ENCODE assay signal across 8 cellular contexts in the genomic region with DNA sequence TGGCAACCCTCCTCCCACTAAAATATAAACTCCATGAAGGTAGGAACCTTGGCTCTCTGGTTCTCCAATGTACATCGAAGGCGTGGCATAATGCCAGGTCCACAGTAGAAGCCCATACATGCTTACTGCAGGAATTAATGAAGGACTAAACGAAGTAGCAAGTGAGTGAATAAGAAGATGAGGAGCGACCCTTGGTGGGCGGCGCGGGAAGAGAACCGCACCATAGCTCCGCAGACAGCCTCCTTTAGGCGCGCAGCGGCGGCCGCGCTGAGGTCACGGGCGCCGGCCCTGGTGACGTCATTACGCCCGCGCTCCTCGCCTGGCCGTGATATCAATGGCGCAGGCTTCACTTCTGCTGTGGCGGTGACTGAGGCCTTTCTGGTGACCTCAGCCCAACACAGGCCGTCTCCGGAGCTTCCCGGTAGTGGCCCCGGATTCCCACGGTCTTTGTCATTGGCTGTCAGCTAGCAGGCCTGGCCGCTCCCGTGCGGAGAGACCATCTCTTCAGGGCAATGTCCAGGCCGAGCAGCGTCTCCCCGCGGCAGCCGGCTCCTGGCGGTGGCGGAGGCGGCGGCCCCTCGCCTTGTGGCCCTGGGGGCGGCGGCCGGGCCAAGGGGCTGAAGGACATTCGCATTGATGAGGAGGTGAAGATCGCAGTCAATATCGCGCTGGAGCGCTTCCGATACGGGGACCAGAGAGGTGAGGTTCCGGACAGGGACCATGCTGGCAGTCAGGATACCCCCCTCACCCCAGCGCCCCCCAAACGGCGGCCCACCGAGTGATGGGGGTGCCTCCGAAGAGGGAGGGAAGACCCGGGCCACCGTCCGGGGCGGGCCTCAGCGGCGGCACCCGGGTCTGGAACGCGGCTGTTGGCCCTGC. TPM values are rescaled to one million over a fixed set of nuclear protein-coding genes. Genes with fewer than 3 reads are reported as not detected.
DNase-seq lines count a peak whose midpoint lies in the region; ATAC-seq and TF ChIP-seq lines count a peak whose summit lies in the region.

A gene (plus strand): TSS at position 311 of the 879 bp plus-strand sequence. CDS start 202 bp downstream, at position 513.

- H3K27me3 ChIP-seq in CD4-positive, alpha-beta T cell (ENCODE audit: control insufficient read depth, insufficient read depth, low read length) = peaks cover 10% of the 10 kb centered on the region
- H3K27me3 ChIP-seq in lower lobe of right lung (ENCODE audit: low read depth) = no peaks in the 10 kb centered on the region

- DNase-seq in CD4-positive, alpha-beta T cell = peak; percentile 76 to 90 (median 82)
- DNase-seq in NCI-H82 (lab: John Stamatoyannopoulos, UW) (peak; percentile 90), ecto neural progenitor cell (ENCODE audit: low spot score) (peak; percentile 92), lower lobe of right lung (peak; percentile 92)
- DNase-seq in activated CD8-positive, alpha-beta T cell treated with anti-CD3 and anti-CD28 coated beads for 36 hours = peak; percentile 92
- DNase-seq in stimulated activated CD4-positive, alpha-beta T cell treated with anti-CD3 and anti-CD28 coated beads, TNF-alpha, amount 100 ng/mL, for 4 hours (ENCODE audit: low read depth in 3 of 3) = peak; percentile 71 to 76 (median 73)

- H3K27ac Mint-ChIP-seq in CD4-positive, alpha-beta T cell = peak within 1 kb of the TSS; percentile 85
- peak within 1 kb of the TSS; percentile 93 for H3K27ac Mint-ChIP-seq in activated CD8-positive, alpha-beta T cell treated with anti-CD3 and anti-CD28 coated beads for 36 hours

- H3K36me3 Mint-ChIP-seq in CD4-positive, alpha-beta T cell (ENCODE audit: low read depth) = peaks cover 27% of the 10 kb centered on the region
- H3K36me3 Mint-ChIP-seq in activated CD8-positive, alpha-beta T cell treated with anti-CD3 and anti-CD28 coated beads for 36 hours (ENCODE audit: low read depth) = peaks cover 21% of the 10 kb centered on the region

- H3K36me3 ChIP-seq in lower lobe of right lung = no peaks in the 10 kb centered on the region

- H3K27ac ChIP-seq in CD4-positive, alpha-beta T cell (ENCODE audit: low read depth, low read length) = peak within 1 kb of the TSS; percentile 71
- H3K27ac ChIP-seq in lower lobe of right lung = peak within 1 kb of the TSS; percentile 92

- no peaks in the 10 kb centered on the region for H3K9me3 ChIP-seq in CD4-positive, alpha-beta T cell (ENCODE audit: control insufficient read depth, low read length)
- no peaks in the 10 kb centered on the region for H3K9me3 ChIP-seq in lower lobe of right lung

- peak within 1 kb of the TSS; percentile 78 for H3K4me3 ChIP-seq in lower lobe of right lung

- H3K4me3 Mint-ChIP-seq in CD4-positive, alpha-beta T cell = peak within 1 kb of the TSS; percentile 90
- H3K4me3 Mint-ChIP-seq in activated CD8-positive, alpha-beta T cell treated with anti-CD3 and anti-CD28 coated beads for 36 hours = peak within 1 kb of the TSS; percentile 93

- peaks cover 42% of the 10 kb centered on the region for H3K4me1 Mint-ChIP-seq in CD4-positive, alpha-beta T cell (ENCODE audit: low read depth)
- H3K4me1 Mint-ChIP-seq in activated CD8-positive, alpha-beta T cell treated with anti-CD3 and anti-CD28 coated beads for 36 hours (ENCODE audit: low read depth) = peaks cover 25% of the 10 kb centered on the region

- H3K9me3 Mint-ChIP-seq in CD4-positive, alpha-beta T cell = no peaks in the 10 kb centered on the region
- peaks cover 2% of the 10 kb centered on the region for H3K9me3 Mint-ChIP-seq in activated CD8-positive, alpha-beta T cell treated with anti-CD3 and anti-CD28 coated beads for 36 hours

- intact Hi-C loops in CD4-positive, alpha-beta T cell (cut with DNase I, micrococcal nuclease) = loop anchor here (2.0 to 10.0 kb wide), 7 partner anchors 135 to 1349 kb away; a partner anchor contains a TSS
- intact Hi-C loops in activated CD8-positive, alpha-beta T cell treated with anti-CD3 and anti-CD28 coated beads for 36 hours (cut with micrococcal nuclease) = loop anchor here (1.0 to 10.0 kb wide), 4 partner anchors 94 to 499 kb away; no protein-coding TSS in a partner anchor
- intact Hi-C loops in lower lobe of right lung (cut with DNase I) = no loop called here

- CTCF ChIA-PET in CD4-positive, alpha-beta T cell (lab: Charles Lee) = interaction anchor here (0.8 to 1.4 kb wide), 5 partner anchors 24 to 666 kb away, joined by 3 to 4 read pairs (median 3); no protein-coding TSS in a partner anchor
- CTCF ChIA-PET in activated CD8-positive, alpha-beta T cell treated with anti-CD3 and anti-CD28 coated beads for 36 hours (lab: Charles Lee) = interaction anchor here (0.8 to 3.9 kb wide), 8 partner anchors 10 to 517 kb away, joined by 3 to 18 read pairs (median 5); a partner anchor contains a TSS

- H3K4me1 ChIP-seq in lower lobe of right lung = peaks cover 25% of the 10 kb centered on the region

- peaks cover 24% of the 10 kb centered on the region for H3K27me3 Mint-ChIP-seq in CD4-positive, alpha-beta T cell
- peaks cover 7% of the 10 kb centered on the region for H3K27me3 Mint-ChIP-seq in activated CD8-positive, alpha-beta T cell treated with anti-CD3 and anti-CD28 coated beads for 36 hours

- POLR2A ChIA-PET in CD4-positive, alpha-beta T cell (lab: Charles Lee) = interaction anchor here (0.6 to 2.8 kb wide), 12 partner anchors 9 to 1353 kb away, joined by 3 to 19 read pairs (median 4); a partner anchor contains a TSS
- POLR2A ChIA-PET in activated CD8-positive, alpha-beta T cell treated with anti-CD3 and anti-CD28 coated beads for 36 hours (lab: Charles Lee) = interaction anchor here (0.6 to 1.0 kb wide), 3 partner anchors 10 to 86 kb away, joined by 3 read pairs; no protein-coding TSS in a partner anchor

- TF ChIP-seq CTCF in CD4-positive, alpha-beta T cell (IDR thresholded peaks at IDR 0.05) = peak; percentile 24
- no peak for TF ChIP-seq CTCF in activated CD8-positive, alpha-beta T cell treated with anti-CD3 and anti-CD28 coated beads for 36 hours (IDR thresholded peaks at IDR 0.05)
- no peak for TF ChIP-seq CTCF in lower lobe of right lung (IDR thresholded peaks at IDR 0.05)

- ATAC-seq in CD4-positive, alpha-beta T cell (ENCODE audit: poor library complexity) = peak; percentile 95
- ATAC-seq in GM19395 (IDR thresholded peaks at IDR 0.05; ENCODE audit: unreplicated experiment) = peak; percentile 98
- peak; percentile 97 for ATAC-seq in HG03565 (IDR thresholded peaks at IDR 0.05; ENCODE audit: unreplicated experiment)
- peak; percentile 94 for ATAC-seq in activated CD8-positive, alpha-beta T cell treated with anti-CD3 and anti-CD28 coated beads for 36 hours
- peak; percentile 98 to 99 for ATAC-seq in lower lobe of right lung

RNA-seq across cellular contexts. Expression of the gene that starts here (rescaled TPM):
- total RNA-seq in CD4-positive, alpha-beta T cell = 10 to 100 TPM; 33.9 to 41.7 TPM
- 10 to 100 TPM; 26.8 to 28.2 TPM for total RNA-seq in activated CD8-positive, alpha-beta T cell treated with anti-CD3 and anti-CD28 coated beads for 36 hours
- 21.1 TPM for total RNA-seq in lower lobe of right lung

Comparison
In these comparisons a context has a peak if more than half of its experiments do, and no peak if none do; other contexts are left out.
1. Peak in every context shown above with its lines: DNase-seq, ATAC-seq, H3K4me3 ChIP-seq and H3K27ac ChIP-seq.